ENCODE assay signal across 3 cellular contexts in the genomic region with DNA sequence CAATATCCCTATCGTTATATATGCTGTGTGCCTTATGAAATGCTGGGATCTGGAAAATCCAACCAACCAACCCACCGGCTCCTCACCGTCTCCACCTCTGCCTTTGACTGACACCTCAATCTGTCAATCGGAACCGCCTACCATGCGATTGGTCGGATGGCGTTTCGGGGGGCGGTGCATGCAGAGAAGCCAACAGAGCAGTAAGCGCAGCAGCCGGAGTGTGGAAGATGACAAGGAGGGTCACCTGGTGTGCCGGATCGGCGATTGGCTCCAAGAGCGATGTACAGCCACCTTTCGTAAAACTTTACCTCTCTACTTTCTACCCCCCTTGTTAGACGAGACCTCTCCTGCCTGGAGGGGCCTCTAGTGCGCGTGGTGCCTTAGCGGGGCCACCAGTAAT.
TF ChIP-seq lines count a peak whose summit lies in the region.

No MANE protein-coding gene starts in this region.

TF ChIP-seq in SK-N-SH, 30 proteins besides CTCF, POLR2A, EP300 and RAD21:
- TF ChIP-seq, protein P1, sequence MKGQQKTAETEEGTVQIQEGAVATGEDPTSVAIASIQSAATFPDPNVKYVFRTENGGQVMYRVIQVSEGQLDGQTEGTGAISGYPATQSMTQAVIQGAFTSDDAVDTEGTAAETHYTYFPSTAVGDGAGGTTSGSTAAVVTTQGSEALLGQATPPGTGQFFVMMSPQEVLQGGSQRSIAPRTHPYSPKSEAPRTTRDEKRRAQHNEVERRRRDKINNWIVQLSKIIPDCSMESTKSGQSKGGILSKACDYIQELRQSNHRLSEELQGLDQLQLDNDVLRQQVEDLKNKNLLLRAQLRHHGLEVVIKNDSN (IDR thresholded peaks at IDR 0.05; ENCODE audit: borderline replicate concordance, low read depth), result no peak
- TF ChIP-seq, protein P2, sequence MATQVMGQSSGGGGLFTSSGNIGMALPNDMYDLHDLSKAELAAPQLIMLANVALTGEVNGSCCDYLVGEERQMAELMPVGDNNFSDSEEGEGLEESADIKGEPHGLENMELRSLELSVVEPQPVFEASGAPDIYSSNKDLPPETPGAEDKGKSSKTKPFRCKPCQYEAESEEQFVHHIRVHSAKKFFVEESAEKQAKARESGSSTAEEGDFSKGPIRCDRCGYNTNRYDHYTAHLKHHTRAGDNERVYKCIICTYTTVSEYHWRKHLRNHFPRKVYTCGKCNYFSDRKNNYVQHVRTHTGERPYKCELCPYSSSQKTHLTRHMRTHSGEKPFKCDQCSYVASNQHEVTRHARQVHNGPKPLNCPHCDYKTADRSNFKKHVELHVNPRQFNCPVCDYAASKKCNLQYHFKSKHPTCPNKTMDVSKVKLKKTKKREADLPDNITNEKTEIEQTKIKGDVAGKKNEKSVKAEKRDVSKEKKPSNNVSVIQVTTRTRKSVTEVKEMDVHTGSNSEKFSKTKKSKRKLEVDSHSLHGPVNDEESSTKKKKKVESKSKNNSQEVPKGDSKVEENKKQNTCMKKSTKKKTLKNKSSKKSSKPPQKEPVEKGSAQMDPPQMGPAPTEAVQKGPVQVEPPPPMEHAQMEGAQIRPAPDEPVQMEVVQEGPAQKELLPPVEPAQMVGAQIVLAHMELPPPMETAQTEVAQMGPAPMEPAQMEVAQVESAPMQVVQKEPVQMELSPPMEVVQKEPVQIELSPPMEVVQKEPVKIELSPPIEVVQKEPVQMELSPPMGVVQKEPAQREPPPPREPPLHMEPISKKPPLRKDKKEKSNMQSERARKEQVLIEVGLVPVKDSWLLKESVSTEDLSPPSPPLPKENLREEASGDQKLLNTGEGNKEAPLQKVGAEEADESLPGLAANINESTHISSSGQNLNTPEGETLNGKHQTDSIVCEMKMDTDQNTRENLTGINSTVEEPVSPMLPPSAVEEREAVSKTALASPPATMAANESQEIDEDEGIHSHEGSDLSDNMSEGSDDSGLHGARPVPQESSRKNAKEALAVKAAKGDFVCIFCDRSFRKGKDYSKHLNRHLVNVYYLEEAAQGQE (IDR thresholded peaks at IDR 0.05; ENCODE audit: low read depth, low read length), result no peak
- TF ChIP-seq, protein P3, sequence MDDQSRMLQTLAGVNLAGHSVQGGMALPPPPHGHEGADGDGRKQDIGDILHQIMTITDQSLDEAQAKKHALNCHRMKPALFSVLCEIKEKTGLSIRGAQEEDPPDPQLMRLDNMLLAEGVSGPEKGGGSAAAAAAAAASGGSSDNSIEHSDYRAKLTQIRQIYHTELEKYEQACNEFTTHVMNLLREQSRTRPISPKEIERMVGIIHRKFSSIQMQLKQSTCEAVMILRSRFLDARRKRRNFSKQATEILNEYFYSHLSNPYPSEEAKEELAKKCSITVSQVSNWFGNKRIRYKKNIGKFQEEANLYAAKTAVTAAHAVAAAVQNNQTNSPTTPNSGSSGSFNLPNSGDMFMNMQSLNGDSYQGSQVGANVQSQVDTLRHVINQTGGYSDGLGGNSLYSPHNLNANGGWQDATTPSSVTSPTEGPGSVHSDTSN (IDR thresholded peaks at IDR 0.05), result peak; percentile 47
- TF ChIP-seq TAF1 (IDR thresholded peaks at IDR 0.05; ENCODE audit: borderline replicate concordance, low read depth, low read length), result no peak

TF ChIP-seq in SK-N-SH treated with all-trans-retinoic acid at 6 μM for 48 hours, 23 proteins besides CTCF, POLR2A, EP300 and RAD21 (continues in another document):
- TF ChIP-seq CSDC2 (CRISPR knock-in tag; IDR thresholded peaks at IDR 0.05), result no peak
- TF ChIP-seq, protein P4, sequence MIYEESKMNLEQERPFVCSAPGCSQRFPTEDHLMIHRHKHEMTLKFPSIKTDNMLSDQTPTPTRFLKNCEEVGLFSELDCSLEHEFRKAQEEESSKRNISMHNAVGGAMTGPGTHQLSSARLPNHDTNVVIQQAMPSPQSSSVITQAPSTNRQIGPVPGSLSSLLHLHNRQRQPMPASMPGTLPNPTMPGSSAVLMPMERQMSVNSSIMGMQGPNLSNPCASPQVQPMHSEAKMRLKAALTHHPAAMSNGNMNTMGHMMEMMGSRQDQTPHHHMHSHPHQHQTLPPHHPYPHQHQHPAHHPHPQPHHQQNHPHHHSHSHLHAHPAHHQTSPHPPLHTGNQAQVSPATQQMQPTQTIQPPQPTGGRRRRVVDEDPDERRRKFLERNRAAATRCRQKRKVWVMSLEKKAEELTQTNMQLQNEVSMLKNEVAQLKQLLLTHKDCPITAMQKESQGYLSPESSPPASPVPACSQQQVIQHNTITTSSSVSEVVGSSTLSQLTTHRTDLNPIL (CRISPR knock-in tag; IDR thresholded peaks at IDR 0.05; ENCODE audit: low read depth), result no peak
- TF ChIP-seq ISL1 (CRISPR knock-in tag; IDR thresholded peaks at IDR 0.05), result no peak
- no peak for TF ChIP-seq ZFP3 (CRISPR knock-in tag; IDR thresholded peaks at IDR 0.05)
- TF ChIP-seq, protein P5, sequence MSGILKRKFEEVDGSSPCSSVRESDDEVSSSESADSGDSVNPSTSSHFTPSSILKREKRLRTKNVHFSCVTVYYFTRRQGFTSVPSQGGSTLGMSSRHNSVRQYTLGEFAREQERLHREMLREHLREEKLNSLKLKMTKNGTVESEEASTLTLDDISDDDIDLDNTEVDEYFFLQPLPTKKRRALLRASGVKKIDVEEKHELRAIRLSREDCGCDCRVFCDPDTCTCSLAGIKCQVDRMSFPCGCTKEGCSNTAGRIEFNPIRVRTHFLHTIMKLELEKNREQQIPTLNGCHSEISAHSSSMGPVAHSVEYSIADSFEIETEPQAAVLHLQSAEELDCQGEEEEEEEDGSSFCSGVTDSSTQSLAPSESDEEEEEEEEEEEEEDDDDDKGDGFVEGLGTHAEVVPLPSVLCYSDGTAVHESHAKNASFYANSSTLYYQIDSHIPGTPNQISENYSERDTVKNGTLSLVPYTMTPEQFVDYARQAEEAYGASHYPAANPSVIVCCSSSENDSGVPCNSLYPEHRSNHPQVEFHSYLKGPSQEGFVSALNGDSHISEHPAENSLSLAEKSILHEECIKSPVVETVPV (CRISPR knock-in tag; IDR thresholded peaks at IDR 0.05), result no peak
- TF ChIP-seq TCF4 (CRISPR knock-in tag; IDR thresholded peaks at IDR 0.05; ENCODE audit: borderline replicate concordance), result no peak
- TF ChIP-seq ESRRG (CRISPR knock-in tag; IDR thresholded peaks at IDR 0.05), result no peak
- no peak for TF ChIP-seq OSR1 (CRISPR knock-in tag; IDR thresholded peaks at IDR 0.05)
- TF ChIP-seq, protein P6, sequence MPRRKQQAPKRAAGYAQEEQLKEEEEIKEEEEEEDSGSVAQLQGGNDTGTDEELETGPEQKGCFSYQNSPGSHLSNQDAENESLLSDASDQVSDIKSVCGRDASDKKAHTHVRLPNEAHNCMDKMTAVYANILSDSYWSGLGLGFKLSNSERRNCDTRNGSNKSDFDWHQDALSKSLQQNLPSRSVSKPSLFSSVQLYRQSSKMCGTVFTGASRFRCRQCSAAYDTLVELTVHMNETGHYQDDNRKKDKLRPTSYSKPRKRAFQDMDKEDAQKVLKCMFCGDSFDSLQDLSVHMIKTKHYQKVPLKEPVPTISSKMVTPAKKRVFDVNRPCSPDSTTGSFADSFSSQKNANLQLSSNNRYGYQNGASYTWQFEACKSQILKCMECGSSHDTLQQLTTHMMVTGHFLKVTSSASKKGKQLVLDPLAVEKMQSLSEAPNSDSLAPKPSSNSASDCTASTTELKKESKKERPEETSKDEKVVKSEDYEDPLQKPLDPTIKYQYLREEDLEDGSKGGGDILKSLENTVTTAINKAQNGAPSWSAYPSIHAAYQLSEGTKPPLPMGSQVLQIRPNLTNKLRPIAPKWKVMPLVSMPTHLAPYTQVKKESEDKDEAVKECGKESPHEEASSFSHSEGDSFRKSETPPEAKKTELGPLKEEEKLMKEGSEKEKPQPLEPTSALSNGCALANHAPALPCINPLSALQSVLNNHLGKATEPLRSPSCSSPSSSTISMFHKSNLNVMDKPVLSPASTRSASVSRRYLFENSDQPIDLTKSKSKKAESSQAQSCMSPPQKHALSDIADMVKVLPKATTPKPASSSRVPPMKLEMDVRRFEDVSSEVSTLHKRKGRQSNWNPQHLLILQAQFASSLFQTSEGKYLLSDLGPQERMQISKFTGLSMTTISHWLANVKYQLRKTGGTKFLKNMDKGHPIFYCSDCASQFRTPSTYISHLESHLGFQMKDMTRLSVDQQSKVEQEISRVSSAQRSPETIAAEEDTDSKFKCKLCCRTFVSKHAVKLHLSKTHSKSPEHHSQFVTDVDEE (CRISPR knock-in tag; IDR thresholded peaks at IDR 0.05), result no peak
- no peak for TF ChIP-seq ARNTL (CRISPR knock-in tag; IDR thresholded peaks at IDR 0.05; ENCODE audit: borderline replicate concordance, low read depth)
- no peak for TF ChIP-seq SNAI2 (CRISPR knock-in tag; IDR thresholded peaks at IDR 0.05)
- no peak for TF ChIP-seq TOX (CRISPR knock-in tag; IDR thresholded peaks at IDR 0.05; ENCODE audit: borderline replicate concordance)
- TF ChIP-seq BACH2 (CRISPR knock-in tag; IDR thresholded peaks at IDR 0.05; ENCODE audit: borderline replicate concordance), result no peak
- TF ChIP-seq PPARA (CRISPR knock-in tag; IDR thresholded peaks at IDR 0.05; ENCODE audit: borderline replicate concordance), result no peak
- TF ChIP-seq RARB (CRISPR knock-in tag; IDR thresholded peaks at IDR 0.05), result no peak
- TF ChIP-seq ZC3H10 (CRISPR knock-in tag; IDR thresholded peaks at IDR 0.05), result no peak

TF ChIP-seq in HepG2, 621 proteins besides CTCF, POLR2A, EP300 and RAD21:
- TF ChIP-seq, protein P7, sequence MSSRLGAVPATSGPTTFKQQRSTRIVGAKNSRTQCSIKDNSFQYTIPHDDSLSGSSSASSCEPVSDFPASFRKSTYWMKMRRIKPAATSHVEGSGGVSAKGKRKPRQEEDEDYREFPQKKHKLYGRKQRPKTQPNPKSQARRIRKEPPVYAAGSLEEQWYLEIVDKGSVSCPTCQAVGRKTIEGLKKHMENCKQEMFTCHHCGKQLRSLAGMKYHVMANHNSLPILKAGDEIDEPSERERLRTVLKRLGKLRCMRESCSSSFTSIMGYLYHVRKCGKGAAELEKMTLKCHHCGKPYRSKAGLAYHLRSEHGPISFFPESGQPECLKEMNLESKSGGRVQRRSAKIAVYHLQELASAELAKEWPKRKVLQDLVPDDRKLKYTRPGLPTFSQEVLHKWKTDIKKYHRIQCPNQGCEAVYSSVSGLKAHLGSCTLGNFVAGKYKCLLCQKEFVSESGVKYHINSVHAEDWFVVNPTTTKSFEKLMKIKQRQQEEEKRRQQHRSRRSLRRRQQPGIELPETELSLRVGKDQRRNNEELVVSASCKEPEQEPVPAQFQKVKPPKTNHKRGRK (CRISPR knock-in tag; IDR thresholded peaks at IDR 0.05), result no peak
